In the genomic region with DNA sequence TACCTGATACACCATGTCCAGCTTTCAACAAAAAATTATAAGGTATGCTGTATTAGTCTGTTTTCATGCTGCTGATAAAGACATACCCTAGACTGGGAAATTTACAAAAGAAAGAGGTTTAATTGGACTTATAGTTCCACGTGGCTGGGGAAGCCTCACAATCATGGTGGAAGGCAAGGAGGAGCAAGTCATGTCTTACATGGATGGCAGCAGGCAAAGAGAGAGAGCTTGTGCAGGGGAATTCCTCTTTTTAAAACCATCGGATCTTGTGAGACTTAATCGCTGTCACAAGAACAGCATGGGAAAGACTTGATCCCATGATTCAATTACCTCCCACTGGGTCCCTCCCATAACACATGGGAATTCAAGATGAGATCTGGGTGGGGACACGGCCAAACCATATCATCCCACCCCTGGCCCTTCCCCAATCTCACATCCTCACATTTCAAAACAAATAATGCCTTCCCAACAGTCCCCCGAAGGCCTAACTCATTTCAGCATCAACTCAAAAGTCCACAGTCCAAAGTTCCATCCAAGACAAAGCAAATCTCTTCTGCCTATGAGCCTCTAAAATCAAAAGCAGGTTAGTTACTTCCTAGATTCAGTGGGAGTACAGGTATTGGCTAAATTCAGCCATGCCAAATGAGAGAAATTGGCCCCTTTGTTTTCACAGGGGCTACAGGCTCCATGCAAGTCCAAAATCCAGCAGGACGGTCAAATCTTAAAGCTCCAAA, we compare ENCODE assay signal across 15 cellular contexts. TPM values are rescaled to one million over a fixed set of nuclear protein-coding genes. Genes with fewer than 3 reads are reported as not detected.
"Had no signal": no experiment of that assay in that cellular context is flagged by ENCODE, and none has a peak within 500 bp of the region (broad histone marks: within the 10 kb centered on the region; RNA-seq: fewer than 3 reads in every experiment).

No MANE protein-coding gene starts in this region.

RNA-seq across cellular contexts. Expression of a gene that starts 28.9 kb away (rescaled TPM):
- total RNA-seq: activated B cell treated with CpG ODN at 0.5 μM for 24 hours; activated CD4-positive, alpha-beta memory T cell treated with anti-CD3 and anti-CD28 coated beads for 36 hours; activated CD4-positive, alpha-beta memory T cell treated with anti-CD3 and anti-CD28 coated beads, Interleukin-2, amount 10 ng/mL, durations not matched to agents 7 days and 5 days; activated CD4-positive, alpha-beta T cell treated with anti-CD3 and anti-CD28 coated beads for 36 hours; activated CD4-positive, alpha-beta T cell treated with anti-CD3 and anti-CD28 coated beads, Interleukin-2, amount 10 ng/mL, durations not matched to agents 24 days and 14 days; activated CD4-positive, alpha-beta T cell treated with anti-CD3 and anti-CD28 coated beads, Interleukin-2, amount 10 ng/mL, durations not matched to agents 7 days and 5 days; activated CD8-positive, alpha-beta memory T cell treated with anti-CD3 and anti-CD28 coated beads for 36 hours; activated CD8-positive, alpha-beta memory T cell treated with anti-CD3 and anti-CD28 coated beads, Interleukin-2, amount 10 ng/mL, durations not matched to agents 7 days and 5 days; activated CD8-positive, alpha-beta T cell treated with anti-CD3 and anti-CD28 coated beads for 36 hours; activated CD8-positive, alpha-beta T cell treated with anti-CD3 and anti-CD28 coated beads, Interleukin-2, amount 10 ng/mL, durations not matched to agents 7 days and 5 days; T-cell; T-helper 1 cell treated with Interleukin-12 subunit alpha and Interleukin-12 subunit beta and Interleukin-4 antibody, amounts not matched to agents 30 ng/mL and 1 ng/mL, for 36 hours; T-helper 17 cell; T-helper 2 cell treated with Interferon-gamma antibody and Interleukin-4, amounts not matched to agents 100 ng/mL and 5 ng/mL, for 36 hours; WTC11 had no signal
